Comparison of ENCODE assay signal across 19 cellular contexts in genomic region chr9:131167146-131167692, GRCh38. TPM values are rescaled to one million over a fixed set of nuclear protein-coding genes. Genes with fewer than 3 reads are reported as not detected.
A peak's percentile ranks its signal among the peaks of the same experiment; 100 is the strongest.
DNase-seq lines count a peak whose midpoint lies in the region; ATAC-seq, FAIRE-seq and TF ChIP-seq lines count a peak whose summit lies in the region.
"Had no signal": no experiment of that assay in that cellular context is flagged by ENCODE, and none has a peak within 500 bp of the region (broad histone marks: within the 10 kb centered on the region; RNA-seq: fewer than 3 reads in every experiment).

No MANE protein-coding gene starts in this region.

- WGBS in psoas muscle, 3 donors = 28 to 40% (median 30%) methylated on average over 6 of the region's 6 CpGs

- no peak overlapping the region for H3K27ac ChIP-seq in psoas muscle
- H3K27ac ChIP-seq in CD4-positive, alpha-beta memory T cell (ENCODE audit: low read depth, low read length) = no peak overlapping the region
- H3K27ac ChIP-seq: epithelial cell of prostate, tibial artery had no signal

- H3K4me1 ChIP-seq in Loucy (ENCODE audit: insufficient read depth, low read length, poor library complexity, severe bottlenecking) = peaks cover 4% of the 10 kb centered on the region
- H3K4me1 ChIP-seq in psoas muscle = no peaks in the 10 kb centered on the region
- no peaks in the 10 kb centered on the region for H3K4me1 ChIP-seq in CD4-positive, alpha-beta memory T cell (ENCODE audit: insufficient read depth, low read length)
- H3K4me1 ChIP-seq: tibial artery had no signal

- H3K9ac ChIP-seq in Loucy (ENCODE audit: low read depth, low read length, poor library complexity, severe bottlenecking) = no peak overlapping the region

- no peak for FAIRE-seq in HTR-8/SVneo (lab: Jason Lieb, UNC)

- peaks cover 76% of the 10 kb centered on the region for H3K36me3 ChIP-seq in Loucy (ENCODE audit: insufficient read depth, low read length)
- peaks cover 7 to 47% of the 10 kb centered on the region in 2 donors for H3K36me3 ChIP-seq in psoas muscle (ENCODE audit: insufficient read depth in 1 of 2, low read depth in 1 of 2)
- H3K36me3 ChIP-seq in CD4-positive, alpha-beta memory T cell (ENCODE audit: insufficient read depth, low read length) = peaks cover 21% of the 10 kb centered on the region

- CTCF ChIA-PET in CD4-positive, alpha-beta memory T cell (lab: Charles Lee; ENCODE audit: partially characterized antibody) = interaction anchor here (1.0 to 2.0 kb wide), 5 partner anchors 9 to 169 kb away, joined by 3 to 6 read pairs (median 4); no protein-coding TSS in a partner anchor

- peaks cover 89% of the 10 kb centered on the region for H3K79me2 ChIP-seq in Loucy (ENCODE audit: insufficient read depth, low read length)

- peaks cover 66 to 70% of the 10 kb centered on the region in 2 donors for H3K36me3 Mint-ChIP-seq in CD4-positive, alpha-beta memory T cell

- H3K27me3 ChIP-seq in Loucy (ENCODE audit: insufficient read depth, low read length, poor library complexity, severe bottlenecking) = no peaks in the 10 kb centered on the region
- no peaks in the 10 kb centered on the region for H3K27me3 ChIP-seq in psoas muscle (ENCODE audit: insufficient read depth in 3 of 3, low read length in 2 of 3)
- no peaks in the 10 kb centered on the region for H3K27me3 ChIP-seq in CD4-positive, alpha-beta memory T cell (ENCODE audit: insufficient read depth, low read length)
- H3K27me3 ChIP-seq: tibial artery had no signal

- POLR2A ChIA-PET in CD4-positive, alpha-beta memory T cell (lab: Charles Lee; ENCODE audit: partially characterized antibody) = no interaction called here

- ATAC-seq in psoas muscle (peak; percentile 49 to 95 (median 78)), GM21619 (IDR thresholded peaks at IDR 0.05; ENCODE audit: unreplicated experiment) (no peak)
- ATAC-seq: activated CD4-positive, alpha-beta T cell treated with anti-CD3 and anti-CD28 coated beads for 36 hours; activated T-cell treated with anti-CD3 and anti-CD28 coated beads, Interleukin-2, amount 50 U/mL, for 4 hours; natural killer cell treated with Interleukin-12 subunit alpha and Interleukin-12 subunit beta and Interleukin-15 and Interleukin-18, amount 100 ng/mL, for 72 hours had no signal

- TF ChIP-seq CTCF in Loucy (conservative IDR thresholded peaks at IDR 0.05; ENCODE audit: low read length) (no peak), psoas muscle (IDR thresholded peaks at IDR 0.05) (no peak)

- peaks cover 4 to 16% (median 8%) of the 10 kb centered on the region in 4 donors for H3K4me1 Mint-ChIP-seq in CD4-positive, alpha-beta memory T cell
- H3K4me1 Mint-ChIP-seq: activated CD4-positive, alpha-beta T cell treated with anti-CD3 and anti-CD28 coated beads for 36 hours had no signal

- H4K20me1 ChIP-seq in Loucy (ENCODE audit: insufficient read depth, low read length, poor library complexity, severe bottlenecking) = peaks cover 75% of the 10 kb centered on the region

- no peaks in the 10 kb centered on the region for H3K9me2 ChIP-seq in Loucy (replicated peaks; ENCODE audit: low read depth, low read length)

- intact Hi-C loops in psoas muscle (cut with DNase I) = no loop called here
- intact Hi-C loops in CD4-positive, alpha-beta memory T cell (cut with micrococcal nuclease) = no loop called here

- no peaks in the 10 kb centered on the region; the same call in 1 of the 2 replicates for H3F3A ChIP-seq in Loucy (ENCODE audit: low read depth)

- H3K4me2 ChIP-seq in Loucy (ENCODE audit: low read depth, low read length, poor library complexity, severe bottlenecking) = peak overlapping the region; percentile 20

- H3K27me3 Mint-ChIP-seq in CD4-positive, alpha-beta memory T cell = no peaks in the 10 kb centered on the region
- H3K27me3 Mint-ChIP-seq: activated CD4-positive, alpha-beta T cell treated with anti-CD3 and anti-CD28 coated beads for 36 hours; CD4-positive, alpha-beta T cell; natural killer cell treated with Interleukin-12 subunit alpha and Interleukin-12 subunit beta and Interleukin-15 and Interleukin-18, amount 100 ng/mL, for 72 hours had no signal

- H3K9me3 ChIP-seq in Loucy (ENCODE audit: insufficient read depth, low read depth, low read length) (no peaks in the 10 kb centered on the region), psoas muscle (no peaks in the 10 kb centered on the region)
- no peaks in the 10 kb centered on the region for H3K9me3 ChIP-seq in CD4-positive, alpha-beta memory T cell (ENCODE audit: control insufficient read depth in 1 of 2, low read length in 2 of 2)
- H3K9me3 ChIP-seq: tibial artery had no signal

- no peak overlapping the region for H2AFZ ChIP-seq in Loucy (ENCODE audit: low read length)

- H3K27ac Mint-ChIP-seq in CD4-positive, alpha-beta memory T cell = peak overlapping the region in 2 of 7 donors; percentile 53 to 78
- H3K27ac Mint-ChIP-seq: activated CD4-positive, alpha-beta T cell treated with anti-CD3 and anti-CD28 coated beads for 36 hours; CD4-positive, alpha-beta T cell; natural killer cell treated with Interleukin-12 subunit alpha and Interleukin-12 subunit beta and Interleukin-15 and Interleukin-18, amount 100 ng/mL, for 72 hours had no signal

- H3K4me3 Mint-ChIP-seq in CD4-positive, alpha-beta memory T cell = no peak overlapping the region
- H3K4me3 Mint-ChIP-seq: activated CD4-positive, alpha-beta T cell treated with anti-CD3 and anti-CD28 coated beads for 36 hours; activated T-cell treated with anti-CD3 and anti-CD28 coated beads, Interleukin-2, amount 50 U/mL, for 4 hours; CD4-positive, alpha-beta T cell; natural killer cell treated with Interleukin-12 subunit alpha and Interleukin-12 subunit beta and Interleukin-15 and Interleukin-18, amount 100 ng/mL, for 72 hours had no signal

- H3K9me3 Mint-ChIP-seq in CD4-positive, alpha-beta memory T cell = no peaks in the 10 kb centered on the region
- H3K9me3 Mint-ChIP-seq: activated T-cell treated with anti-CD3 and anti-CD28 coated beads, Interleukin-2, amount 50 U/mL, for 4 hours; CD4-positive, alpha-beta T cell; natural killer cell treated with Interleukin-12 subunit alpha and Interleukin-12 subunit beta and Interleukin-15 and Interleukin-18, amount 100 ng/mL, for 72 hours had no signal

- DNase-seq in NCI-H2107 treated with DMSO at 0.1 percent for 48 hours (lab: John Stamatoyannopoulos, UW; ENCODE audit: unreplicated experiment) = peak; percentile 2
- peak; percentile 17 for DNase-seq in cerebellar cortex (ENCODE audit: low spot score)
- DNase-seq in psoas muscle = no peak
- no peak for DNase-seq in HTR-8/SVneo (ENCODE audit: insufficient read length, low spot score)
- no peak for DNase-seq in CD4-positive, alpha-beta memory T cell
- DNase-seq: activated CD4-positive, alpha-beta T cell treated with anti-CD3 and anti-CD28 coated beads for 36 hours; activated T-cell treated with anti-CD3 and anti-CD28 coated beads, Interleukin-2, amount 50 U/mL, for 4 hours; CD4-positive, alpha-beta T cell; GDM1; hippocampal formation; NCI-H748 treated with DMSO at 0.1 percent for 48 hours; retina; RPMI8226; T-helper 2 cell; tibial artery had no signal

- H3K4me3 ChIP-seq in Loucy (ENCODE audit: low read length, poor library complexity, severe bottlenecking) (no peak overlapping the region), psoas muscle (no peak overlapping the region)
- H3K4me3 ChIP-seq in CD4-positive, alpha-beta memory T cell (ENCODE audit: low read length in 2 of 2) = no peak overlapping the region
- H3K4me3 ChIP-seq: tibial artery had no signal

RNA-seq across cellular contexts. Expression of gene NUP214, which starts 41.8 kb away (rescaled TPM):
- 10 to 100 TPM; 20.1 to 28.1 (median 23.4) TPM for total RNA-seq in psoas muscle
- 10 to 100 TPM; 11.8 to 14.2 (median 14.1) TPM for polyA plus RNA-seq in psoas muscle
- 10 to 100 TPM; 72.1 to 79.5 TPM for total RNA-seq in CD4-positive, alpha-beta memory T cell
- polyA plus RNA-seq in CD4-positive, alpha-beta memory T cell = 10 to 100 TPM in 1 of 2 donors, 1 to 10 TPM in 1; 6.6 to 22.3 TPM

Comparison
In these comparisons a context has a peak if more than half of its experiments do, and no peak if none do; other contexts are left out.
1. DNase-seq: peak in NCI-H2107 treated with DMSO at 0.1 percent for 48 hours (single experiment) and cerebellar cortex (single experiment); none in psoas muscle (0 of 2), HTR-8/SVneo (single experiment) and CD4-positive, alpha-beta memory T cell (0 of 5).